In the genomic region with DNA sequence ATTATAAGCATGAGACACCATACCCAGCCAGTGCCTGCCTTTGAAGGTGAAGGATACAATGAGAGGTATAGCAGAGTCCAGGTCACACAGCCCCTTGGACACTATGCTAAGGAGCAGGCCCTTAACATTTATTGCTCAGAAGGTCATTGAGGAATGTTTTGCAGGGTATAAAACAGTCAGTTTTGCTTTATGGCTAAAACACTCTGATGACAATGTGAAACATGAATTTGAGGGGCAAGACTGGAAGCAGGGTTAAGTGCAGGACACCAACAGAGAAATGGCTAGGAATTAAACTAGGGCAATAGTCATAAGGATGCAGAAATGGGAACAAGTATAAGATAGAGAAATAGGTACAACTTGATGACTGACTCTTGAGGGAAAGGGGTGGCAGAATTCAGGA, we compare ENCODE assay signal across 30 cellular contexts.
"Had no signal": no experiment of that assay in that cellular context is flagged by ENCODE, and none has a peak within 500 bp of the region (broad histone marks: within the 10 kb centered on the region; RNA-seq: fewer than 3 reads in every experiment).

No MANE protein-coding gene starts in this region.

- H3K27me3 ChIP-seq: adrenal gland, body of pancreas, colonic mucosa, esophagus muscularis mucosa, foreskin keratinocyte, gastrocnemius medialis, heart right ventricle had no signal

- H3K9me3 ChIP-seq: adrenal gland, body of pancreas, colonic mucosa, gastrocnemius medialis had no signal

- DNase-seq: activated B cell treated with CpG ODN at 0.5 μM for 24 hours; activated CD4-positive, alpha-beta T cell treated with anti-CD3 and anti-CD28 coated beads for 48 hours; activated CD4-positive, alpha-beta T cell treated with anti-CD3 and anti-CD28 coated beads, Interleukin-2, amount 50 U/mL, for 1 hour; activated CD4-positive, alpha-beta T cell treated with anti-CD3 and anti-CD28 coated beads, Interleukin-2, amount 50 U/mL, for 48 hours; activated CD8-positive, alpha-beta memory T cell treated with anti-CD3 and anti-CD28 coated beads for 24 hours; activated CD8-positive, alpha-beta T cell treated with anti-CD3 and anti-CD28 coated beads for 36 hours; activated effector memory CD4-positive, alpha-beta T cell treated with Interleukin-2 at 50 U/mL for 16 hours; activated gamma-delta T cell treated with Interleukin-2 at 50 U/mL for 16 hours; activated naive CD4-positive, alpha-beta T cell treated with Interleukin-2 at 50 U/mL for 16 hours; activated naive CD8-positive, alpha-beta T cell treated with anti-CD3 and anti-CD28 coated beads for 36 hours; activated naive CD8-positive, alpha-beta T cell treated with anti-CD3 and anti-CD28 coated beads, Interleukin-2, amount 50 U/mL, for 24 hours; activated T-cell treated with anti-CD3 and anti-CD28 coated beads, Interleukin-2, amount 50 U/mL, for 4 hours; adrenal gland; amygdala; aorta; body of pancreas; caudate nucleus; colonic mucosa; effector CD8-positive, alpha-beta T cell; erythroblast; gastrocnemius medialis; heart right ventricle; T-cell; T1000; WERI-Rb-1 had no signal

- H3K4me3 Mint-ChIP-seq: activated B cell treated with CpG ODN at 0.5 μM for 24 hours; activated CD8-positive, alpha-beta T cell treated with anti-CD3 and anti-CD28 coated beads for 36 hours; activated naive CD4-positive, alpha-beta T cell treated with anti-CD3 and anti-CD28 coated beads, Interleukin-2, amount 50 U/mL, for 24 hours; activated naive CD8-positive, alpha-beta T cell treated with anti-CD3 and anti-CD28 coated beads for 36 hours; activated naive CD8-positive, alpha-beta T cell treated with anti-CD3 and anti-CD28 coated beads, Interleukin-2, amount 50 U/mL, for 24 hours; activated T-cell treated with anti-CD3 and anti-CD28 coated beads, Interleukin-2, amount 50 U/mL, for 4 hours; activated T-helper 17 cell treated with anti-CD3 and anti-CD28 coated beads, Interleukin-2, amount 50 U/mL, for 72 hours; T-cell; T-helper 1 cell treated with Interleukin-12 subunit alpha and Interleukin-12 subunit beta and Interleukin-4 antibody, amounts not matched to agents 30 μg/mL and 1 μg/mL, for 36 hours had no signal

- H3K4me1 ChIP-seq: adrenal gland, body of pancreas, colonic mucosa, esophagus muscularis mucosa, foreskin keratinocyte, gastrocnemius medialis, heart right ventricle had no signal

- H3K36me3 Mint-ChIP-seq: T-cell had no signal

- H3K4me1 Mint-ChIP-seq: activated B cell treated with CpG ODN at 0.5 μM for 24 hours; activated naive CD4-positive, alpha-beta T cell treated with anti-CD3 and anti-CD28 coated beads, Interleukin-2, amount 50 U/mL, for 24 hours; activated naive CD8-positive, alpha-beta T cell treated with anti-CD3 and anti-CD28 coated beads for 36 hours; activated naive CD8-positive, alpha-beta T cell treated with anti-CD3 and anti-CD28 coated beads, Interleukin-2, amount 50 U/mL, for 24 hours; activated T-helper 17 cell treated with anti-CD3 and anti-CD28 coated beads, Interleukin-2, amount 50 U/mL, for 72 hours; T-cell had no signal

- H3K27ac Mint-ChIP-seq: activated B cell treated with CpG ODN at 0.5 μM for 24 hours; activated CD8-positive, alpha-beta T cell treated with anti-CD3 and anti-CD28 coated beads for 36 hours; activated naive CD4-positive, alpha-beta T cell treated with anti-CD3 and anti-CD28 coated beads, Interleukin-2, amount 50 U/mL, for 24 hours; activated naive CD8-positive, alpha-beta T cell treated with anti-CD3 and anti-CD28 coated beads for 36 hours; activated naive CD8-positive, alpha-beta T cell treated with anti-CD3 and anti-CD28 coated beads, Interleukin-2, amount 50 U/mL, for 24 hours; activated T-helper 17 cell treated with anti-CD3 and anti-CD28 coated beads, Interleukin-2, amount 50 U/mL, for 72 hours; T-cell; T-helper 1 cell treated with Interleukin-12 subunit alpha and Interleukin-12 subunit beta and Interleukin-4 antibody, amounts not matched to agents 30 μg/mL and 1 μg/mL, for 36 hours had no signal

- H3K36me3 ChIP-seq: adrenal gland, colonic mucosa, esophagus muscularis mucosa, gastrocnemius medialis, heart right ventricle, WERI-Rb-1 had no signal

- H3K4me3 ChIP-seq: adrenal gland, body of pancreas, colonic mucosa, esophagus muscularis mucosa, gastrocnemius medialis, heart right ventricle had no signal

- H3K27me3 Mint-ChIP-seq: activated naive CD8-positive, alpha-beta T cell treated with anti-CD3 and anti-CD28 coated beads for 36 hours had no signal

- H3K27ac ChIP-seq: adrenal gland, body of pancreas, colonic mucosa, esophagus muscularis mucosa, foreskin keratinocyte, gastrocnemius medialis, heart right ventricle, WERI-Rb-1 had no signal
